9 cellular contexts compared by ENCODE assay signal in genomic region chr17:31517524-31517923, GRCh38.
DNase-seq lines count a peak whose midpoint lies in the region; ATAC-seq, FAIRE-seq and TF ChIP-seq lines count a peak whose summit lies in the region.
"Had no signal": no experiment of that assay in that cellular context is flagged by ENCODE, and none has a peak within 500 bp of the region (broad histone marks: within the 10 kb centered on the region; RNA-seq: fewer than 3 reads in every experiment).

No MANE protein-coding gene starts in this region.

- CTCF ChIA-PET in GM12878 (lab: Yijun Ruan, JAX): interaction anchor here (0.9 to 2.0 kb wide), 15 partner anchors 9 to 325 kb away, joined by 3 to 10 read pairs (median 4); partner anchors contain the start of gene EVI2B

- ATAC-seq in GM12878 (no peak), right lobe of liver (peak; percentile 19 to 38 (median 26)), GM21423 (IDR thresholded peaks at IDR 0.05; ENCODE audit: unreplicated experiment) (no peak)

- TF ChIP-seq CTCF in GM12878 (IDR thresholded peaks at IDR 0.05 in 2 of 3, conservative IDR thresholded peaks at IDR 0.05 in 1 of 3; ENCODE audit: control insufficient read depth in 2 of 3, extremely low read depth in 1 of 3, insufficient read depth in 1 of 3, low read depth in 3 of 3, low read length in 3 of 3): peak; percentile 30 to 43 (median 39); a peak in 4 of 6 replicates
- peak in 3 of 4 donors; percentile 17 to 35 (median 32) for TF ChIP-seq CTCF in right lobe of liver (IDR thresholded peaks at IDR 0.05)

- BruUV-seq in GM12878 (replicated peaks; lab: Mats Ljungman, UMichigan): no TSS peak

- no peak overlapping the region for H3K27ac ChIP-seq in GM12878 (ENCODE audit: control insufficient read depth, insufficient read depth)
- H3K27ac ChIP-seq in right lobe of liver: no peak overlapping the region
- H3K27ac ChIP-seq: vagina had no signal

- H3K9me3 ChIP-seq in GM12878 (replicated peaks; ENCODE audit: control insufficient read depth, insufficient read depth, low read length) (no peaks in the 10 kb centered on the region), right lobe of liver (no peaks in the 10 kb centered on the region)
- H3K9me3 ChIP-seq: vagina had no signal

- no peak overlapping the region for H3K9ac ChIP-seq in GM12878 (ENCODE audit: control insufficient read depth, insufficient read depth, low read length)

- RAD21 ChIA-PET in GM12878 (lab: Charles Lee; ENCODE audit: unreplicated experiment): interaction anchor here (1.0 to 1.4 kb wide), 2 partner anchors 9 to 80 kb away, joined by 4 to 5 read pairs; no protein-coding TSS in a partner anchor

- no peak overlapping the region for H3K4me3 ChIP-seq in GM12878
- no peak overlapping the region for H3K4me3 ChIP-seq in right lobe of liver
- H3K4me3 ChIP-seq: vagina had no signal

- TF ChIP-seq POLR2A in GM12878 (IDR thresholded peaks at IDR 0.05; ENCODE audit: low read depth, low read length) (no peak), right lobe of liver (IDR thresholded peaks at IDR 0.05) (no peak)

- DNase-seq in NCI-H1436 (lab: John Stamatoyannopoulos, UW) (peak; percentile 26), NCI-H1436 treated with DMSO at 0.1 percent for 48 hours (lab: John Stamatoyannopoulos, UW) (no peak), HK-2 (ENCODE audit: unreplicated experiment) (peak; percentile 43), GM12878 (ENCODE audit: low read depth, low spot score) (no peak), right lobe of liver (no peak), SW 1271 (lab: John Stamatoyannopoulos, UW) (no peak), NCI-H128 (lab: John Stamatoyannopoulos, UW; ENCODE audit: unreplicated experiment) (no peak)

- WGBS in GM12878 (ENCODE audit: insufficient coverage, insufficient replicate concordance, low lambda C conversion rate, missing lambda C conversion rate): 48% methylated on average over 11 of the region's 11 CpGs
- 35% methylated on average over 4 of the region's 11 CpGs for WGBS in right lobe of liver (ENCODE audit: insufficient coverage, low coverage, low lambda C conversion rate, missing lambda C conversion rate)

- peak; percentile 66 for TF ChIP-seq RAD21 in GM12878 (IDR thresholded peaks at IDR 0.05; ENCODE audit: insufficient read depth, low read depth, low read length)

- no peak overlapping the region for H3K4me2 ChIP-seq in GM12878 (ENCODE audit: control insufficient read depth, insufficient read depth)

- H3K36me3 ChIP-seq in GM12878 (ENCODE audit: control insufficient read depth in 2 of 2, insufficient read depth in 2 of 2, low read length in 1 of 2): peaks cover 2 to 5% of the 10 kb centered on the region in 2 experiments
- H3K36me3 ChIP-seq in right lobe of liver: no peaks in the 10 kb centered on the region
- H3K36me3 ChIP-seq: vagina had no signal

- intact Hi-C loops in GM12878 (cut with micrococcal nuclease; ENCODE audit: unreplicated experiment) (no loop called here), right lobe of liver (cut with DNase I) (no loop called here)

- H3K27me3 ChIP-seq in GM12878 (replicated peaks in 1 of 2; ENCODE audit: control insufficient read depth in 2 of 2, insufficient read depth in 2 of 2, low read length in 1 of 2) (no peaks in the 10 kb centered on the region), right lobe of liver (no peaks in the 10 kb centered on the region)
- H3K27me3 ChIP-seq: vagina had no signal

- SMC1A ChIA-PET in GM12878 (lab: Charles Lee; ENCODE audit: uncharacterized antibody, unreplicated experiment): interaction anchor here (0.8 to 1.4 kb wide), 5 partner anchors 18 to 334 kb away, joined by 3 to 6 read pairs (median 3); no protein-coding TSS in a partner anchor

- H3K79me2 ChIP-seq in GM12878 (ENCODE audit: control insufficient read depth, insufficient read depth, low read length): no peaks in the 10 kb centered on the region

- POLR2A ChIA-PET in GM12878 (lab: Charles Lee): interaction anchor here (0.6 to 0.7 kb wide), 2 partner anchors 246 to 657 kb away, joined by 5 to 7 read pairs; no protein-coding TSS in a partner anchor

- in situ Hi-C loops in GM12878 (cut with MboI): no loop called here

- H2AFZ ChIP-seq in GM12878 (ENCODE audit: control insufficient read depth, low read depth, low read length): no peak overlapping the region

- FAIRE-seq in GM12878 (lab: Jason Lieb, UNC): no peak

- H3K4me1 ChIP-seq in GM12878 (ENCODE audit: control insufficient read depth, insufficient read depth, low read length): no peaks in the 10 kb centered on the region
- H3K4me1 ChIP-seq in right lobe of liver: peaks cover 0 to 12% (median 4%) of the 10 kb centered on the region in 4 donors
- H3K4me1 ChIP-seq: vagina had no signal

- no peak for TF ChIP-seq EP300 in GM12878 (IDR thresholded peaks at IDR 0.05; ENCODE audit: borderline replicate concordance in 1 of 2, control insufficient read depth in 1 of 2, low read depth in 2 of 2, low read length in 2 of 2)

- no peaks in the 10 kb centered on the region for H4K20me1 ChIP-seq in GM12878 (ENCODE audit: control insufficient read depth, insufficient read depth)

TF ChIP-seq in GM12878, 131 proteins besides CTCF, POLR2A, EP300 and RAD21:
- TF ChIP-seq RBBP5 (conservative IDR thresholded peaks at IDR 0.05): no peak
- peak; percentile 14 for TF ChIP-seq MEF2B (IDR thresholded peaks at IDR 0.05; ENCODE audit: partially characterized antibody, poor library complexity, severe bottlenecking)
- no peak for TF ChIP-seq NFXL1 (IDR thresholded peaks at IDR 0.05; ENCODE audit: borderline replicate concordance)
- TF ChIP-seq SMC3 (IDR thresholded peaks at IDR 0.05; ENCODE audit: borderline replicate concordance, low read length): peak; percentile 46; the same call in 1 of the 2 replicates
- no peak for TF ChIP-seq LARP7 (IDR thresholded peaks at IDR 0.05)

Comparison
In these comparisons a context has a peak if more than half of its experiments do, and no peak if none do; other contexts are left out.
1. DNase-seq: peak in NCI-H1436 (single experiment) and HK-2 (single experiment); none in NCI-H1436 treated with DMSO at 0.1 percent for 48 hours (single experiment), GM12878 (single experiment), right lobe of liver (0 of 3), SW 1271 (0 of 2) and NCI-H128 (single experiment).
2. ATAC-seq: peak in right lobe of liver (4 of 4); none in GM12878 (single experiment) and GM21423 (single experiment).